In genomic region chr13:48497669-48498068, GRCh38 we compare ENCODE assay signal across 20 cellular contexts. TPM values are rescaled to one million over a fixed set of nuclear protein-coding genes. Genes with fewer than 3 reads are reported as not detected.
DNase-seq lines count a peak whose midpoint lies in the region; ATAC-seq and TF ChIP-seq lines count a peak whose summit lies in the region.
"Had no signal": no experiment of that assay in that cellular context is flagged by ENCODE, and none has a peak within 500 bp of the region (broad histone marks: within the 10 kb centered on the region; RNA-seq: fewer than 3 reads in every experiment).

No MANE protein-coding gene starts in this region.

- H3K4me2 ChIP-seq in GM23338 = peak overlapping the region; percentile 15; the same call in 1 of the 2 replicates

- no peaks in the 10 kb centered on the region for H3K9me3 Mint-ChIP-seq in activated CD4-positive, alpha-beta memory T cell treated with anti-CD3 and anti-CD28 coated beads, Interleukin-2, amount 10 ng/mL, durations not matched to agents 7 days and 5 days
- H3K9me3 Mint-ChIP-seq in activated CD4-positive, alpha-beta memory T cell treated with anti-CD3 and anti-CD28 coated beads for 36 hours = no peaks in the 10 kb centered on the region
- H3K9me3 Mint-ChIP-seq in GM23338 = no peaks in the 10 kb centered on the region
- H3K9me3 Mint-ChIP-seq in effector memory CD8-positive, alpha-beta T cell = no peaks in the 10 kb centered on the region
- H3K9me3 Mint-ChIP-seq: H9, HFFc6 had no signal

- H3K36me3 ChIP-seq in GM23338 (ENCODE audit: insufficient read depth) = 0 out of 2 replicates have a peak, but pooled peaks cover 3% of the 10 kb centered on the region
- H3K36me3 ChIP-seq: Peyer's patch had no signal

- H2AFZ ChIP-seq in GM23338 = no peak overlapping the region

- no peak overlapping the region for H3K27ac ChIP-seq in GM23338 (ENCODE audit: low read depth)
- H3K27ac ChIP-seq: Peyer's patch had no signal

- peaks cover 9% of the 10 kb centered on the region; the same call in 1 of the 2 replicates for H3K4me1 ChIP-seq in GM23338 (ENCODE audit: insufficient read depth)

- H3K79me2 ChIP-seq in GM23338 (replicated peaks; ENCODE audit: insufficient read depth) = no peaks in the 10 kb centered on the region

- H3K4me3 ChIP-seq in GM23338 = no peak overlapping the region
- H3K4me3 ChIP-seq: Peyer's patch had no signal

- CTCF ChIA-PET in activated CD4-positive, alpha-beta memory T cell treated with anti-CD3 and anti-CD28 coated beads, Interleukin-2, amount 10 ng/mL, durations not matched to agents 7 days and 5 days (lab: Charles Lee) = no interaction called here
- CTCF ChIA-PET in activated CD4-positive, alpha-beta memory T cell treated with anti-CD3 and anti-CD28 coated beads for 36 hours (lab: Charles Lee) = no interaction called here

- H4K20me1 ChIP-seq in GM23338 (replicated peaks; ENCODE audit: insufficient read depth) = no peaks in the 10 kb centered on the region

- no peak overlapping the region for H3K4me3 Mint-ChIP-seq in activated CD4-positive, alpha-beta memory T cell treated with anti-CD3 and anti-CD28 coated beads, Interleukin-2, amount 10 ng/mL, durations not matched to agents 7 days and 5 days
- no peak overlapping the region for H3K4me3 Mint-ChIP-seq in activated CD4-positive, alpha-beta memory T cell treated with anti-CD3 and anti-CD28 coated beads for 36 hours
- no peak overlapping the region for H3K4me3 Mint-ChIP-seq in GM23338
- H3K4me3 Mint-ChIP-seq in effector memory CD8-positive, alpha-beta T cell = peak overlapping the region; percentile 27 to 55
- H3K4me3 Mint-ChIP-seq: CD14-positive monocyte, H9, HFFc6 had no signal

- H3K9me2 ChIP-seq in GM23338 (ENCODE audit: insufficient read depth) = no peaks in the 10 kb centered on the region

- peak; percentile 20; the same call in 2 of the 3 replicates for ATAC-seq in GM23338
- no peak for ATAC-seq in effector memory CD8-positive, alpha-beta T cell (replicated peaks)

- peak overlapping the region; percentile 85 for H3K27ac Mint-ChIP-seq in activated CD4-positive, alpha-beta memory T cell treated with anti-CD3 and anti-CD28 coated beads, Interleukin-2, amount 10 ng/mL, durations not matched to agents 7 days and 5 days
- no peak overlapping the region for H3K27ac Mint-ChIP-seq in activated CD4-positive, alpha-beta memory T cell treated with anti-CD3 and anti-CD28 coated beads for 36 hours
- H3K27ac Mint-ChIP-seq in GM23338 = 0 out of 2 replicates have a peak overlapping the region, but pooled peaks have one; percentile 26
- H3K27ac Mint-ChIP-seq in effector memory CD8-positive, alpha-beta T cell = no peak overlapping the region
- H3K27ac Mint-ChIP-seq: HFFc6 had no signal

- no peak for DNase-seq in activated CD4-positive, alpha-beta memory T cell treated with anti-CD3 and anti-CD28 coated beads, Interleukin-2, amount 10 ng/mL, durations not matched to agents 7 days and 5 days
- DNase-seq in activated CD4-positive, alpha-beta memory T cell treated with anti-CD3 and anti-CD28 coated beads for 36 hours = no peak
- DNase-seq in GM23338 (ENCODE audit: low spot score) (no peak), superior temporal gyrus (ENCODE audit: extremely low spot score) (peak; percentile 18), GM19238 (ENCODE audit: insufficient read length, low spot score) (no peak), NCI-H2196 (lab: John Stamatoyannopoulos, UW; ENCODE audit: unreplicated experiment) (no peak)
- DNase-seq in effector memory CD8-positive, alpha-beta T cell = no peak
- DNase-seq: 8988T, AML-193, DMS79, H9, HFFc6, NCI-H1092 treated with DMSO at 0.1 percent for 48 hours, NCI-H1436 treated with DMSO at 0.1 percent for 48 hours, NCI-H1930, NCI-H345, NCI-H524 treated with DMSO at 0.1 percent for 48 hours, NCI-H82, Peyer's patch had no signal

- POLR2A ChIA-PET in activated CD4-positive, alpha-beta memory T cell treated with anti-CD3 and anti-CD28 coated beads, Interleukin-2, amount 10 ng/mL, durations not matched to agents 7 days and 5 days (lab: Charles Lee) = interaction anchor here (1.4 to 11.2 kb wide), 6 partner anchors 8 to 96 kb away, joined by 4 to 204 read pairs (median 82); partner anchors contain the start of genes LPAR6 and RCBTB2
- POLR2A ChIA-PET in activated CD4-positive, alpha-beta memory T cell treated with anti-CD3 and anti-CD28 coated beads for 36 hours (lab: Charles Lee) = no interaction called here

- TF ChIP-seq CTCF in GM23338 (conservative IDR thresholded peaks at IDR 0.05; ENCODE audit: low read depth in 2 of 2) = no peak

- no peaks in the 10 kb centered on the region for H3K27me3 ChIP-seq in GM23338 (ENCODE audit: insufficient read depth)
- H3K27me3 ChIP-seq: Peyer's patch had no signal

- no peaks in the 10 kb centered on the region for H3F3A ChIP-seq in GM23338 (replicated peaks; ENCODE audit: low read depth)

- peaks cover 75% of the 10 kb centered on the region for H3K4me1 Mint-ChIP-seq in activated CD4-positive, alpha-beta memory T cell treated with anti-CD3 and anti-CD28 coated beads, Interleukin-2, amount 10 ng/mL, durations not matched to agents 7 days and 5 days
- peaks cover 23% of the 10 kb centered on the region for H3K4me1 Mint-ChIP-seq in activated CD4-positive, alpha-beta memory T cell treated with anti-CD3 and anti-CD28 coated beads for 36 hours (ENCODE audit: low read depth)
- peaks cover 14% of the 10 kb centered on the region for H3K4me1 Mint-ChIP-seq in GM23338
- H3K4me1 Mint-ChIP-seq in effector memory CD8-positive, alpha-beta T cell (ENCODE audit: low read depth in 2 of 2) = peaks cover 42 to 49% of the 10 kb centered on the region in 2 donors

- H3K36me3 Mint-ChIP-seq in activated CD4-positive, alpha-beta memory T cell treated with anti-CD3 and anti-CD28 coated beads, Interleukin-2, amount 10 ng/mL, durations not matched to agents 7 days and 5 days (ENCODE audit: low read depth) = peaks cover 43% of the 10 kb centered on the region
- H3K36me3 Mint-ChIP-seq in activated CD4-positive, alpha-beta memory T cell treated with anti-CD3 and anti-CD28 coated beads for 36 hours = no peaks in the 10 kb centered on the region
- no peaks in the 10 kb centered on the region for H3K36me3 Mint-ChIP-seq in GM23338 (ENCODE audit: low read depth)
- peaks cover 5% of the 10 kb centered on the region for H3K36me3 Mint-ChIP-seq in effector memory CD8-positive, alpha-beta T cell (ENCODE audit: insufficient read depth)

- intact Hi-C loops in activated CD4-positive, alpha-beta memory T cell treated with anti-CD3 and anti-CD28 coated beads for 36 hours (cut with micrococcal nuclease) = no loop called here

- H3K27me3 Mint-ChIP-seq in activated CD4-positive, alpha-beta memory T cell treated with anti-CD3 and anti-CD28 coated beads, Interleukin-2, amount 10 ng/mL, durations not matched to agents 7 days and 5 days = no peaks in the 10 kb centered on the region
- no peaks in the 10 kb centered on the region for H3K27me3 Mint-ChIP-seq in activated CD4-positive, alpha-beta memory T cell treated with anti-CD3 and anti-CD28 coated beads for 36 hours
- H3K27me3 Mint-ChIP-seq in GM23338 (ENCODE audit: insufficient read depth, low read depth, poor library complexity) = no peaks in the 10 kb centered on the region
- H3K27me3 Mint-ChIP-seq in effector memory CD8-positive, alpha-beta T cell = no peaks in the 10 kb centered on the region

RNA-seq across cellular contexts. Expression of gene RCBTB2, which starts 35.2 kb away (rescaled TPM):
- total RNA-seq in activated CD4-positive, alpha-beta memory T cell treated with anti-CD3 and anti-CD28 coated beads, Interleukin-2, amount 10 ng/mL, durations not matched to agents 7 days and 5 days = 10 to 100 TPM; 35.6 TPM
- 1 to 10 TPM; 1.5 to 1.8 TPM for total RNA-seq in activated CD4-positive, alpha-beta memory T cell treated with anti-CD3 and anti-CD28 coated beads for 36 hours
- 15.3 and 20.8 TPM in 2 replicates for total RNA-seq in GM23338 (2014; rRNA removed; shearing (Covaris generic))
- 8.1 TPM in 2 replicates for polyA plus RNA-seq in GM23338 (2016; fragmentation: Nextera tagmentation; extraction: Ambion mirVana)

Comparison
In these comparisons a context has a peak if more than half of its experiments do, and no peak if none do; other contexts are left out.
1. H3K27ac Mint-ChIP-seq: peak in activated CD4-positive, alpha-beta memory T cell treated with anti-CD3 and anti-CD28 coated beads, Interleukin-2, amount 10 ng/mL, durations not matched to agents 7 days and 5 days (single experiment) and GM23338 (single experiment); none in activated CD4-positive, alpha-beta memory T cell treated with anti-CD3 and anti-CD28 coated beads for 36 hours (single experiment) and effector memory CD8-positive, alpha-beta T cell (0 of 2).
2. H3K4me3 Mint-ChIP-seq: peak in effector memory CD8-positive, alpha-beta T cell (2 of 2); none in activated CD4-positive, alpha-beta memory T cell treated with anti-CD3 and anti-CD28 coated beads, Interleukin-2, amount 10 ng/mL, durations not matched to agents 7 days and 5 days (single experiment), activated CD4-positive, alpha-beta memory T cell treated with anti-CD3 and anti-CD28 coated beads for 36 hours (single experiment) and GM23338 (single experiment).